In genomic region chr10:79493806-79494205, GRCh38 we compare ENCODE assay signal across 19 cellular contexts. TPM values are rescaled to one million over a fixed set of nuclear protein-coding genes. Genes with fewer than 3 reads are reported as not detected.
DNase-seq lines count a peak whose midpoint lies in the region; ATAC-seq and TF ChIP-seq lines count a peak whose summit lies in the region.
"Had no signal": no experiment of that assay in that cellular context is flagged by ENCODE, and none has a peak within 500 bp of the region (broad histone marks: within the 10 kb centered on the region; RNA-seq: fewer than 3 reads in every experiment).

No MANE protein-coding gene starts in this region.

- H3K4me3 ChIP-seq in hepatocyte = no peak overlapping the region
- no peak overlapping the region for H3K4me3 ChIP-seq in mucosa of descending colon
- H3K4me3 ChIP-seq: A549; BLaER1 treated with 17β-estradiol and CSF1 and Interleukin-3, amounts not matched to agents 10 nM and 100 nM had no signal

- no peak overlapping the region for H2AFZ ChIP-seq in hepatocyte

- no peak overlapping the region for H3K4me3 Mint-ChIP-seq in nephron
- H3K4me3 Mint-ChIP-seq: B cell; CD4-positive, alpha-beta T cell; CD8-positive, alpha-beta T cell had no signal

- 75% methylated on average over 1 of the region's 1 CpG for WGBS in hepatocyte (ENCODE audit: low lambda C conversion rate, missing lambda C conversion rate)

- H3K9me3 ChIP-seq in hepatocyte (ENCODE audit: low read depth) = no peaks in the 10 kb centered on the region
- no peaks in the 10 kb centered on the region for H3K9me3 ChIP-seq in mucosa of descending colon
- H3K9me3 ChIP-seq: A549; BLaER1 treated with 17β-estradiol and CSF1 and Interleukin-3, amounts not matched to agents 10 nM and 100 nM; Caco-2 had no signal

- no peaks in the 10 kb centered on the region for H3K79me2 ChIP-seq in hepatocyte

- no peaks in the 10 kb centered on the region for H3K9me2 ChIP-seq in hepatocyte (replicated peaks; ENCODE audit: insufficient read depth)

- H3K36me3 Mint-ChIP-seq in nephron (ENCODE audit: low read depth) = no peaks in the 10 kb centered on the region
- H3K36me3 Mint-ChIP-seq: CD8-positive, alpha-beta T cell had no signal

- no peak overlapping the region for H3K27ac ChIP-seq in hepatocyte
- H3K27ac ChIP-seq: 22Rv1; A549; BLaER1 treated with 17β-estradiol and CSF1 and Interleukin-3, amounts not matched to agents 10 nM and 100 nM; C4-2B had no signal

- H3K27me3 ChIP-seq in hepatocyte = no peaks in the 10 kb centered on the region
- H3K27me3 ChIP-seq: BLaER1 treated with 17β-estradiol and CSF1 and Interleukin-3, amounts not matched to agents 10 nM and 100 nM had no signal

- H3K27me3 Mint-ChIP-seq in nephron (ENCODE audit: low read depth) = no peaks in the 10 kb centered on the region

- peak; percentile 6 for DNase-seq in NCI-H2029 treated with DMSO at 0.1 percent for 48 hours (lab: John Stamatoyannopoulos, UW)
- DNase-seq in NCI-H2029 (lab: John Stamatoyannopoulos, UW) = no peak
- DNase-seq in hepatocyte (ENCODE audit: low spot score) = peak; percentile 1
- DNase-seq in mesenteric fat pad (ENCODE audit: low spot score) = peak; percentile 57
- DNase-seq in mucosa of descending colon = no peak
- DNase-seq: AML-193; Caco-2; Calu3; CD4-positive, alpha-beta T cell; CD8-positive, alpha-beta T cell; DMS79 treated with DMSO at 0.1 percent for 48 hours; GF-D8 had no signal

- H3K4me1 Mint-ChIP-seq in nephron = peaks cover 77% of the 10 kb centered on the region
- H3K4me1 Mint-ChIP-seq: B cell had no signal

- intact Hi-C loops in mucosa of descending colon (cut with DNase I, micrococcal nuclease) = no loop called here

- peaks cover 8% of the 10 kb centered on the region for H3K4me1 ChIP-seq in hepatocyte (ENCODE audit: insufficient read depth)
- no peaks in the 10 kb centered on the region for H3K4me1 ChIP-seq in mucosa of descending colon (ENCODE audit: low read depth)
- H3K4me1 ChIP-seq: Caco-2 had no signal

- H3K27ac Mint-ChIP-seq in nephron = peak overlapping the region; percentile 0 to 88 (median 53)
- H3K27ac Mint-ChIP-seq: B cell; CD4-positive, alpha-beta T cell; CD8-positive, alpha-beta T cell had no signal

- TF ChIP-seq CTCF in hepatocyte (IDR thresholded peaks at IDR 0.05; ENCODE audit: poor library complexity) (no peak), nephron (IDR thresholded peaks at IDR 0.05; ENCODE audit: unreplicated experiment in 3 of 3) (no peak), mucosa of descending colon (IDR thresholded peaks at IDR 0.05) (no peak)

- H3K4me2 ChIP-seq in hepatocyte = no peak overlapping the region
- H3K4me2 ChIP-seq: A549; BLaER1 treated with 17β-estradiol and CSF1 and Interleukin-3, amounts not matched to agents 10 nM and 100 nM had no signal

- H3K36me3 ChIP-seq in hepatocyte (replicated peaks; ENCODE audit: insufficient read depth, low read depth) (no peaks in the 10 kb centered on the region), mucosa of descending colon (ENCODE audit: low read depth) (no peaks in the 10 kb centered on the region)
- H3K36me3 ChIP-seq: BLaER1 treated with 17β-estradiol and CSF1 and Interleukin-3, amounts not matched to agents 10 nM and 100 nM had no signal

- ATAC-seq in GM21737 (IDR thresholded peaks at IDR 0.05; ENCODE audit: unreplicated experiment) (no peak), mucosa of descending colon (no peak)
- ATAC-seq: A549; CD8-positive, alpha-beta T cell had no signal

- H3K9me3 Mint-ChIP-seq in nephron = no peaks in the 10 kb centered on the region
- H3K9me3 Mint-ChIP-seq: CD4-positive, alpha-beta T cell; CD8-positive, alpha-beta T cell had no signal

- H4K20me1 ChIP-seq in hepatocyte (ENCODE audit: insufficient read depth, poor library complexity, severe bottlenecking) = no peaks in the 10 kb centered on the region
- H4K20me1 ChIP-seq: BLaER1 treated with 17β-estradiol and CSF1 and Interleukin-3, amounts not matched to agents 10 nM and 100 nM had no signal

RNA-seq across cellular contexts. Expression of gene EIF5AL1, which starts 18.5 kb away (rescaled TPM):
- total RNA-seq in hepatocyte = 0.27 and 0.44 TPM in 2 replicates
- 1.5 and 1.6 TPM in 2 replicates for polyA plus RNA-seq in hepatocyte
- 0.22 TPM for total RNA-seq in mesenteric fat pad
- total RNA-seq in mucosa of descending colon = under 1 TPM; 0.09 to 0.87 (median 0.16) TPM

RNA-seq across cellular contexts. Expression of gene ZCCHC24, which starts 48.4 kb away (rescaled TPM):
- total RNA-seq in hepatocyte = 18.3 and 20.1 TPM in 2 replicates
- 14.5 and 20.6 TPM in 2 replicates for polyA plus RNA-seq in hepatocyte
- total RNA-seq in mesenteric fat pad = 90.8 TPM
- total RNA-seq in mucosa of descending colon = 100 to 1,000 TPM in 1 of 3 donors, 10 to 100 TPM in 1, 1 to 10 TPM in 1; 5.6 to 125 (median 22.8) TPM

Comparison
In these comparisons a context has a peak if more than half of its experiments do, and no peak if none do; other contexts are left out.
1. DNase-seq: peak in NCI-H2029 treated with DMSO at 0.1 percent for 48 hours (single experiment), hepatocyte (single experiment) and mesenteric fat pad (single experiment); none in NCI-H2029 (single experiment) and mucosa of descending colon (0 of 3).